ENCODE assay signal across 7 cellular contexts in genomic region chr15:101127503-101128076, GRCh38.
DNase-seq lines count a peak whose midpoint lies in the region; ATAC-seq and TF ChIP-seq lines count a peak whose summit lies in the region.

No MANE protein-coding gene starts in this region.

- H3K4me1 Mint-ChIP-seq in activated B cell treated with CpG ODN at 0.5 μM for 24 hours = peaks cover 75% of the 10 kb centered on the region

- H3K27me3 ChIP-seq in muscle layer of colon (ENCODE audit: control insufficient read depth in 1 of 2, insufficient read depth in 2 of 2, low read length in 2 of 2) (no peaks in the 10 kb centered on the region), stomach (no peaks in the 10 kb centered on the region)

- TF ChIP-seq CTCF in activated B cell treated with CpG ODN at 0.5 μM for 24 hours (IDR thresholded peaks at IDR 0.05) (no peak), coronary artery (IDR thresholded peaks at IDR 0.05) (no peak), stomach (IDR thresholded peaks at IDR 0.05) (no peak)

- H3K4me1 ChIP-seq in muscle layer of colon (ENCODE audit: insufficient read depth, low read length) (peaks cover 20% of the 10 kb centered on the region), stomach (peaks cover 12 to 29% (median 22%) of the 10 kb centered on the region in 4 donors)

- 12 to 31% (median 20%) methylated on average over 12 to 13 of the region's 13 CpGs for WGBS in stomach, 5 donors

- DNase-seq in NCI-H128 (lab: John Stamatoyannopoulos, UW; ENCODE audit: unreplicated experiment) (peak; percentile 23), activated B cell treated with CpG ODN at 0.5 μM for 24 hours (peak; percentile 51), coronary artery (ENCODE audit: low spot score) (peak; percentile 91), stomach (peak; percentile 68)

- H3K4me3 Mint-ChIP-seq in activated B cell treated with CpG ODN at 0.5 μM for 24 hours = peak overlapping the region; percentile 79

- peak overlapping the region; percentile 29 for H3K4me3 ChIP-seq in coronary artery
- no peak overlapping the region for H3K4me3 ChIP-seq in muscle layer of colon (ENCODE audit: low read depth in 1 of 2, low read length in 2 of 2)
- H3K4me3 ChIP-seq in stomach = no peak overlapping the region

- TF ChIP-seq EP300 in stomach (IDR thresholded peaks at IDR 0.05) = no peak

- H3K27me3 Mint-ChIP-seq in activated B cell treated with CpG ODN at 0.5 μM for 24 hours = no peaks in the 10 kb centered on the region

- no peaks in the 10 kb centered on the region for H3K36me3 ChIP-seq in muscle layer of colon (ENCODE audit: insufficient read depth, low read length)
- H3K36me3 ChIP-seq in stomach = no peaks in the 10 kb centered on the region

- peak; percentile 26 for TF ChIP-seq POLR2A in GM18526 (IDR thresholded peaks at IDR 0.05; ENCODE audit: extremely low read depth, insufficient read length)
- TF ChIP-seq POLR2A in stomach (IDR thresholded peaks at IDR 0.05) = no peak

- no peaks in the 10 kb centered on the region for H3K36me3 Mint-ChIP-seq in activated B cell treated with CpG ODN at 0.5 μM for 24 hours (ENCODE audit: low read depth)

- no peaks in the 10 kb centered on the region for H3K9me3 Mint-ChIP-seq in activated B cell treated with CpG ODN at 0.5 μM for 24 hours

- intact Hi-C loops in activated B cell treated with CpG ODN at 0.5 μM for 24 hours (cut with micrococcal nuclease) = loop anchor here (1.0 to 5.0 kb wide), 5 partner anchors 8 to 124 kb away; no protein-coding TSS in a partner anchor
- intact Hi-C loops in stomach (cut with DNase I; ENCODE audit: low total_unique reads) = no loop called here

- H3K9me3 ChIP-seq in muscle layer of colon (ENCODE audit: low read length) (no peaks in the 10 kb centered on the region), stomach (no peaks in the 10 kb centered on the region)

- POLR2A ChIA-PET in activated B cell treated with CpG ODN at 0.5 μM for 24 hours (lab: Charles Lee) = interaction anchor here (0.9 to 5.1 kb wide), 7 partner anchors 8 to 167 kb away, joined by 3 to 45 read pairs (median 5); partner anchors contain the start of genes CHSY1 and SNRPA1

- H3K9ac ChIP-seq in muscle layer of colon (ENCODE audit: low read length) = no peak overlapping the region

- H3K27ac Mint-ChIP-seq in activated B cell treated with CpG ODN at 0.5 μM for 24 hours = peak overlapping the region; percentile 98

- H3K27ac ChIP-seq in coronary artery (peak overlapping the region; percentile 82 to 88), muscle layer of colon (ENCODE audit: low read depth, low read length) (peak overlapping the region; percentile 13), stomach (peak overlapping the region; percentile 68 to 91 (median 80))

- ATAC-seq in HG02798 (IDR thresholded peaks at IDR 0.05; ENCODE audit: poor library complexity, unreplicated experiment) (peak; percentile 65), activated B cell treated with CpG ODN at 0.5 μM for 24 hours (ENCODE audit: low read depth) (peak; percentile 82)

- CTCF ChIA-PET in activated B cell treated with CpG ODN at 0.5 μM for 24 hours (lab: Charles Lee) = interaction anchor here (1.1 to 1.4 kb wide), 3 partner anchors 38 to 161 kb away, joined by 3 to 4 read pairs (median 4); no protein-coding TSS in a partner anchor

Comparison
In these comparisons a context has a peak if more than half of its experiments do, and no peak if none do; other contexts are left out.
1. DNase-seq: peak in every context shown above with its lines; median percentile 91 in coronary artery; 68 in stomach; 51 in activated B cell treated with CpG ODN at 0.5 μM for 24 hours; 23 in NCI-H128.
2. H3K27ac ChIP-seq: peak in every context shown above with its lines; median percentile 85 in coronary artery; 80 in stomach; 13 in muscle layer of colon.